ENCODE assay signal across 8 cellular contexts in genomic region chr14:92106095-92106937, GRCh38.
DNase-seq lines count a peak whose midpoint lies in the region; ATAC-seq lines count a peak whose summit lies in the region.

TSS of gene ATXN3 (minus strand) at chr14:92106582. CDS start at chr14:92106552, 30 bp downstream.

- peak; percentile 89 for ATAC-seq in HG03442 (IDR thresholded peaks at IDR 0.05; ENCODE audit: unreplicated experiment)

- peak within 1 kb of the TSS; percentile 82 for H3K4me2 ChIP-seq in BLaER1

- no peaks in the 10 kb centered on the region for H3K27me3 ChIP-seq in BLaER1
- no peaks in the 10 kb centered on the region for H3K27me3 ChIP-seq in layer of hippocampus (ENCODE audit: control insufficient read depth, insufficient read depth, low read length)

- H3K36me3 ChIP-seq in BLaER1: 0 out of 2 replicates have a peak, but pooled peaks cover 6% of the 10 kb centered on the region

- peak within 1 kb of the TSS; percentile 83 for H3K4me3 ChIP-seq in BLaER1

- H3K9ac ChIP-seq in BLaER1: peak within 1 kb of the TSS; percentile 90

- H3K9me3 ChIP-seq in BLaER1: no peaks in the 10 kb centered on the region

- H4K20me1 ChIP-seq in BLaER1: peaks cover 47% of the 10 kb centered on the region

- H3K4me1 ChIP-seq in BLaER1: peaks cover 37% of the 10 kb centered on the region

- DNase-seq in GM19238 (ENCODE audit: insufficient read length, low spot score) (peak; percentile 94), NCI-H524 (lab: John Stamatoyannopoulos, UW) (peak; percentile 99 to 100)
- DNase-seq in activated CD4-positive, alpha-beta T cell treated with anti-CD3 and anti-CD28 coated beads for 4 hours: peak; percentile 96 to 97
- peak; percentile 92 to 94 for DNase-seq in stimulated activated CD4-positive, alpha-beta T cell treated with anti-CD3 and anti-CD28 coated beads, Interleukin-1b, Interleukin-23, amount 100 ng/mL, for 4 hours (ENCODE audit: low read depth in 2 of 2)

- H3K27ac ChIP-seq in BLaER1 (peak within 1 kb of the TSS; percentile 91), cingulate gyrus (ENCODE audit: low read depth, low read length) (peak within 1 kb of the TSS; percentile 89), layer of hippocampus (ENCODE audit: low read depth, low read length) (peak within 1 kb of the TSS; percentile 96)

Comparison
In these comparisons a context has a peak if more than half of its experiments do, and no peak if none do; other contexts are left out.
1. Peak in every context shown above with its lines: DNase-seq, ATAC-seq, H3K4me3 ChIP-seq and H3K27ac ChIP-seq.